ENCODE assay signal across 31 cellular contexts in the genomic region with DNA sequence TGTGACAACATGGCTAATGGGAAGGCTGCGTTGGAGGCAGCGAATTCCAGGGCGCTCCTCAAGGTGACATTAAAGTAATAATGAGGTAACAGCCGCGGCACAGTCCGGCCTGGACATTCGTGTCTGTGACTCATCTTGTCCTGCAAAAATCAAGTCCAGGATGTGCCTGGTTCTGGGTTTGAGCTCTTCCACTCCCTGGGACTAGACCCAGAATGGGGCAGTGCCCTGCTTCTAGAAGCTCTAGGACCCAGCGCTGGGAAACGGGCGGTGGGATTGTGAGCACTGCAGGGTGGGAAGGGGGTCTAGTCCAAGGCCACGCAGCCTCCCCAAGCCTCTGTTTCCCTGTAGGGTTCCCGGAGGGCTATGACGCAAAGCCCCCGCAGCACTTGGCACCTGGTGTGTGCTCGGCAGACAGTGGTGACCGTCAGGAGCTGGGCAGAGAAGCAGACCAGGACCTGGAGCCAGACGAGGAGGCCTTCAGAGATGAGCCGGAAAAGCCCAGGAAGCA. TPM values are rescaled to one million over a fixed set of nuclear protein-coding genes. Genes with fewer than 3 reads are reported as not detected.
DNase-seq lines count a peak whose midpoint lies in the region; ATAC-seq and TF ChIP-seq lines count a peak whose summit lies in the region.
"Had no signal": no experiment of that assay in that cellular context is flagged by ENCODE, and none has a peak within 500 bp of the region (broad histone marks: within the 10 kb centered on the region; RNA-seq: fewer than 3 reads in every experiment).

No MANE protein-coding gene starts in this region.

- no peak overlapping the region for H3K27ac Mint-ChIP-seq in osteocyte (ENCODE audit: unreplicated experiment)
- H3K27ac Mint-ChIP-seq: CD4-positive, alpha-beta T cell; naive thymus-derived CD8-positive, alpha-beta T cell; stimulated activated memory B cell treated with anti-CD40 and anti-IgM and Interleukin-4, amounts not matched to agents 10 μg/mL and 1 μg/mL and 100 μg/mL, for 72 hours; WTC11 had no signal

- no peaks in the 10 kb centered on the region for H3K36me3 ChIP-seq in upper lobe of left lung
- H3K36me3 ChIP-seq: adrenal gland, esophagus squamous epithelium, SJCRH30 had no signal

- ATAC-seq in Right ventricle myocardium superior (ENCODE audit: poor library complexity) (no peak), left cardiac atrium (no peak), upper lobe of left lung (ENCODE audit: low FRiP score in 2 of 2) (no peak), GM18909 (IDR thresholded peaks at IDR 0.05; ENCODE audit: poor library complexity, unreplicated experiment) (no peak)
- ATAC-seq: body of pancreas; foreskin keratinocyte; naive thymus-derived CD8-positive, alpha-beta T cell; stimulated activated memory B cell treated with anti-CD40 and anti-IgM and Interleukin-4, amounts not matched to agents 10 μg/mL and 1 μg/mL and 100 μg/mL, for 72 hours had no signal

- H3K4me3 Mint-ChIP-seq in osteocyte (ENCODE audit: unreplicated experiment): no peak overlapping the region
- H3K4me3 Mint-ChIP-seq: CD4-positive, alpha-beta T cell; naive thymus-derived CD8-positive, alpha-beta T cell; stimulated activated memory B cell treated with anti-CD40 and anti-IgM and Interleukin-4, amounts not matched to agents 10 μg/mL and 1 μg/mL and 100 μg/mL, for 72 hours; WTC11 had no signal

- no peak overlapping the region for H3K4me3 ChIP-seq in dorsolateral prefrontal cortex
- no peak overlapping the region for H3K4me3 ChIP-seq in upper lobe of left lung
- H3K4me3 ChIP-seq: adrenal gland, body of pancreas, esophagus squamous epithelium, lung, SJCRH30 had no signal

- TF ChIP-seq POLR2A in upper lobe of left lung (IDR thresholded peaks at IDR 0.05): no peak

- no peaks in the 10 kb centered on the region for H3K36me3 Mint-ChIP-seq in osteocyte (ENCODE audit: unreplicated experiment)
- H3K36me3 Mint-ChIP-seq: naive thymus-derived CD8-positive, alpha-beta T cell; stimulated activated memory B cell treated with anti-CD40 and anti-IgM and Interleukin-4, amounts not matched to agents 10 μg/mL and 1 μg/mL and 100 μg/mL, for 72 hours; WTC11 had no signal

- TF ChIP-seq EP300 in upper lobe of left lung (IDR thresholded peaks at IDR 0.05): no peak

- H3K27me3 ChIP-seq in dorsolateral prefrontal cortex (peaks cover 0 to 21% (median 0%) of the 10 kb centered on the region in 45 donors), upper lobe of left lung (no peaks in the 10 kb centered on the region)
- H3K27me3 ChIP-seq: adrenal gland, body of pancreas, foreskin keratinocyte had no signal

- intact Hi-C loops in Right ventricle myocardium superior (cut with DNase I): no loop called here
- intact Hi-C loops in left cardiac atrium (cut with DNase I): no loop called here
- intact Hi-C loops in dorsolateral prefrontal cortex (cut with DNase I): no loop called here

- H3K27me3 Mint-ChIP-seq in osteocyte (ENCODE audit: unreplicated experiment): peaks cover 5% of the 10 kb centered on the region
- H3K27me3 Mint-ChIP-seq: stimulated activated memory B cell treated with anti-CD40 and anti-IgM and Interleukin-4, amounts not matched to agents 10 μg/mL and 1 μg/mL and 100 μg/mL, for 72 hours had no signal

- H3K4me1 ChIP-seq in upper lobe of left lung: no peaks in the 10 kb centered on the region
- H3K4me1 ChIP-seq: adrenal gland, body of pancreas, esophagus squamous epithelium, foreskin keratinocyte, SJCRH30 had no signal

- H3K27ac ChIP-seq in dorsolateral prefrontal cortex: no peak overlapping the region
- H3K27ac ChIP-seq in upper lobe of left lung: no peak overlapping the region
- H3K27ac ChIP-seq: adrenal gland, body of pancreas, esophagus squamous epithelium, foreskin keratinocyte, SJCRH30 had no signal

- no peaks in the 10 kb centered on the region for H3K4me1 Mint-ChIP-seq in osteocyte (ENCODE audit: unreplicated experiment)
- H3K4me1 Mint-ChIP-seq: stimulated activated memory B cell treated with anti-CD40 and anti-IgM and Interleukin-4, amounts not matched to agents 10 μg/mL and 1 μg/mL and 100 μg/mL, for 72 hours had no signal

- DNase-seq in Right ventricle myocardium superior (peak; percentile 22), left cardiac atrium (no peak), dorsolateral prefrontal cortex (peak in 6 of 10 donors; percentile 8 to 37 (median 22)), osteocyte (ENCODE audit: extremely low spot score, unreplicated experiment) (peak; percentile 75), upper lobe of left lung (peak; percentile 5 to 38), NCI-H2029 (lab: John Stamatoyannopoulos, UW) (no peak), DMS79 (lab: John Stamatoyannopoulos, UW) (no peak)
- DNase-seq: activated naive CD4-positive, alpha-beta T cell treated with Interleukin-2 at 50 U/mL for 16 hours; AML-193; EL; esophagus squamous epithelium; foreskin keratinocyte; HCEC 1CT; IMR-90; kidney glomerular epithelial cell; NCI-H1436 treated with DMSO at 0.1 percent for 48 hours; NCI-H2107; NCI-H82; SJCRH30 had no signal

- H3K9me3 ChIP-seq in upper lobe of left lung: no peaks in the 10 kb centered on the region
- H3K9me3 ChIP-seq: adrenal gland, body of pancreas, esophagus squamous epithelium, SJCRH30 had no signal

- no peaks in the 10 kb centered on the region for H3K9me3 Mint-ChIP-seq in osteocyte (ENCODE audit: unreplicated experiment)
- H3K9me3 Mint-ChIP-seq: naive thymus-derived CD8-positive, alpha-beta T cell; stimulated activated memory B cell treated with anti-CD40 and anti-IgM and Interleukin-4, amounts not matched to agents 10 μg/mL and 1 μg/mL and 100 μg/mL, for 72 hours; WTC11 had no signal

- no peak for TF ChIP-seq CTCF in dorsolateral prefrontal cortex (IDR thresholded peaks at IDR 0.05 in 54 of 56, conservative IDR thresholded peaks at IDR 0.05 in 2 of 56; ENCODE audit: low read depth in 1 of 56, partially characterized antibody in 56 of 56)
- TF ChIP-seq CTCF in osteocyte (IDR thresholded peaks at IDR 0.05): no peak
- TF ChIP-seq CTCF in upper lobe of left lung (IDR thresholded peaks at IDR 0.05): no peak

- 83 to 87% methylated on average over 17 to 18 of the region's 18 CpGs for WGBS in upper lobe of left lung, 2 donors

RNA-seq across cellular contexts. Expression of a gene that starts 34.9 kb away (rescaled TPM):
- total RNA-seq in Right ventricle myocardium superior: not detected
- total RNA-seq in left cardiac atrium: not detected
- 1 to 10 TPM in 60 of 120 experiments, under 1 TPM in 59, not detected in 1; 0.28 to 3.6 (median 1.0) TPM for total RNA-seq in dorsolateral prefrontal cortex
- 3.2 and 3.5 TPM in 2 replicates for total RNA-seq in osteocyte
- total RNA-seq in upper lobe of left lung: not detected
- total RNA-seq: adrenal gland; body of pancreas; CD4-positive, alpha-beta T cell; dermis microvascular lymphatic vessel endothelial cell; foreskin keratinocyte; IMR-90; lung; mononuclear cell; naive thymus-derived CD8-positive, alpha-beta T cell; omental fat pad; SJCRH30; skeletal muscle tissue had no signal

Comparison
In these comparisons a context has a peak if more than half of its experiments do, and no peak if none do; other contexts are left out.
1. DNase-seq: peak in Right ventricle myocardium superior (single experiment), dorsolateral prefrontal cortex (6 of 10), osteocyte (single experiment) and upper lobe of left lung (2 of 2); none in left cardiac atrium (single experiment), NCI-H2029 (single experiment) and DMS79 (single experiment).